ENCODE assay signal across 15 cellular contexts in genomic region chrX:34863906-34864305, GRCh38.
"Had no signal": no experiment of that assay in that cellular context is flagged by ENCODE, and none has a peak within 500 bp of the region (broad histone marks: within the 10 kb centered on the region; RNA-seq: fewer than 3 reads in every experiment).

No MANE protein-coding gene starts in this region.

- H3K4me1 ChIP-seq: colonic mucosa, foreskin keratinocyte, heart right ventricle, left lung, lower lobe of right lung had no signal

- H3K27me3 ChIP-seq: colonic mucosa, esophagus muscularis mucosa, foreskin keratinocyte, heart right ventricle, left lung had no signal

- H3K36me3 ChIP-seq: colonic mucosa, esophagus muscularis mucosa, heart right ventricle, left lung, lower lobe of right lung had no signal

- ATAC-seq: foreskin keratinocyte, heart right ventricle, left cardiac atrium, left lung, left ventricle myocardium superior, lower lobe of right lung, mucosa of descending colon had no signal

- H3K27ac ChIP-seq: colonic mucosa, esophagus muscularis mucosa, foreskin keratinocyte, heart right ventricle, left lung, lower lobe of right lung had no signal

- H3K9me3 ChIP-seq: colonic mucosa, esophagus muscularis mucosa, heart right ventricle, left lung, lower lobe of right lung, mucosa of descending colon had no signal

- DNase-seq: colonic mucosa; cortex of kidney; effector CD8-positive, alpha-beta T cell; foreskin keratinocyte; glutamatergic neuron; head of caudate nucleus; heart right ventricle; hippocampal formation; left cardiac atrium; left lung; left ventricle myocardium superior; lower lobe of right lung; mesenchymal stem cell; mucosa of descending colon had no signal

- H3K4me3 ChIP-seq: colonic mucosa, esophagus muscularis mucosa, heart right ventricle, left lung, lower lobe of right lung, mucosa of descending colon had no signal
